ENCODE assay signal across 1 cellular context in the genomic region with DNA sequence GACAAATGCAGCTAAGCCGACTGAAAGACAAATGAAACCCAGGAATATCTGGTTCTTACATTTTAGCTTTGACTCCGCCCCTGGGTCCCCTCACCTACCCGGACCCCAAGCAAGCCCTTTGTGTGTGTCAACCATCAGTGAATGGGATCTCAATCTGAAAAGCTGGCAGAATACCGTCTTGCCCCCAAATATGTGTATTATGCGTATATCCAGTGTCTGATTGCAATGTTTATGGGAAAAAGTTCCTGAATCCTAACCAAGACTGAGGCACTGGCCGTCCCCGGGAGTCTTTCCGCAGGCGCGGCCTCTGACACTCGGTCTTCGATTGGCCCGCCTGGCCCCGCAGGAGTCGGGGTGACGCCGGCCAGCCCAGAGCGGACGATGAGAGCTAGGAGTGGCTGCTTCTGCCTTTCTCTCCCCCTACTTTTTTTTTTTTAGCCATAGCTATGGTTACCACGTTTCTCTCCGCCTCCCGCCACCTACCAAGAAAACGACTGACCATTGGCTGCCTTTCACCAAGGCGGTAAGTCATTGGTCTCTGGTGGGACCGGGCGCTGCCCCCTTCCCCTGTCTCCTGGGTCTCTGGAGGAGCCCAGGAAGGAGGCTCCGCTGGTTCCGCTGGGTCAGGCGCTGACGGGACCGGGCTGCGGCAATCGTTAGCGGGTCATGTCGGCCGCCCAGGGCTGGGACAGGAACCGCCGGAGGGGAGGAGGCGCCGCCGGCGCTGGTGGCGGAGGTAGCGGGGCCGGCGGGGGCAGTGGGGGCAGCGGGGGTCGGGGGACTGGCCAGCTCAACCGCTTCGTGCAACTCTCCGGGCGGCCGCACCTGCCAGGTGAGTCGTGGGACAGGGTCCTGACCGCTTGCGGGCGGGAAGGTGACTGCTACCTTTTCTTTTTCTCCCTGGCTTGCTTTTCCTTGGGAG.
A peak's percentile ranks its signal among the peaks of the same experiment; 100 is the strongest.
TF ChIP-seq lines count a peak whose summit lies in the region.

Gene KLHDC10 (plus strand): TSS at position 557 of the 922 bp plus-strand sequence. CDS start 110 bp downstream, at position 667.

TF ChIP-seq in K562, 482 proteins besides CTCF, POLR2A, EP300 and RAD21 (continued from another document and continues in another):
- TF ChIP-seq, protein P1, sequence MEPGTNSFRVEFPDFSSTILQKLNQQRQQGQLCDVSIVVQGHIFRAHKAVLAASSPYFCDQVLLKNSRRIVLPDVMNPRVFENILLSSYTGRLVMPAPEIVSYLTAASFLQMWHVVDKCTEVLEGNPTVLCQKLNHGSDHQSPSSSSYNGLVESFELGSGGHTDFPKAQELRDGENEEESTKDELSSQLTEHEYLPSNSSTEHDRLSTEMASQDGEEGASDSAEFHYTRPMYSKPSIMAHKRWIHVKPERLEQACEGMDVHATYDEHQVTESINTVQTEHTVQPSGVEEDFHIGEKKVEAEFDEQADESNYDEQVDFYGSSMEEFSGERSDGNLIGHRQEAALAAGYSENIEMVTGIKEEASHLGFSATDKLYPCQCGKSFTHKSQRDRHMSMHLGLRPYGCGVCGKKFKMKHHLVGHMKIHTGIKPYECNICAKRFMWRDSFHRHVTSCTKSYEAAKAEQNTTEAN (CRISPR knock-in tag; IDR thresholded peaks at IDR 0.05), result peak; percentile 84
- TF ChIP-seq NR2C2 (CRISPR knock-in tag; IDR thresholded peaks at IDR 0.05) (no peak), NR2C2 (tag; IDR thresholded peaks at IDR 0.05) (peak; percentile 76; the same call in 1 of the 2 replicates), RBM25 (IDR thresholded peaks at IDR 0.05; ENCODE audit: low read depth, low read length, severe bottlenecking) (peak; percentile 90), ATF7 (IDR thresholded peaks at IDR 0.05) (peak; percentile 97), U2AF2 (optimal IDR thresholded peaks at IDR 0.05; ENCODE audit: low read depth, low read length) (no peak), U2AF1 (optimal IDR thresholded peaks at IDR 0.05; ENCODE audit: low read depth, low read length) (no peak), EGR1 (conservative IDR thresholded peaks at IDR 0.05) (peak; percentile 96), HOMEZ (CRISPR knock-in tag; IDR thresholded peaks at IDR 0.05) (no peak), SRSF7 (optimal IDR thresholded peaks at IDR 0.05; ENCODE audit: low read depth, low read length) (no peak), CBX2 (IDR thresholded peaks at IDR 0.05; ENCODE audit: insufficient read depth, low read length, poor library complexity, severe bottlenecking) (no peak), ZNF77 (CRISPR knock-in tag; IDR thresholded peaks at IDR 0.05) (no peak), PTTG1 (tag; IDR thresholded peaks at IDR 0.05; ENCODE audit: low read depth) (no peak), MITF (IDR thresholded peaks at IDR 0.05) (peak; percentile 40; the same call in 1 of the 2 replicates), BACH1 (tag; IDR thresholded peaks at IDR 0.05) (peak; percentile 42; the same call in 1 of the 2 replicates), ADNP (tag; IDR thresholded peaks at IDR 0.05) (no peak), NR2C1 (IDR thresholded peaks at IDR 0.05) (peak; percentile 62), NR2C1 (tag; IDR thresholded peaks at IDR 0.05) (no peak), RB1 (IDR thresholded peaks at IDR 0.05; ENCODE audit: low read depth) (peak; percentile 81), USF2 (CRISPR knock-in tag; IDR thresholded peaks at IDR 0.05) (no peak), ZC3H11A (IDR thresholded peaks at IDR 0.05; ENCODE audit: low read depth, low read length) (peak; percentile 83), CHAMP1 (IDR thresholded peaks at IDR 0.05) (peak; percentile 57; the same call in 1 of the 2 replicates), HDGF (IDR thresholded peaks at IDR 0.05) (0 out of 2 replicates have a peak, but pooled peaks have one; percentile 75), GABPA (tag; conservative IDR thresholded peaks at IDR 0.05; ENCODE audit: low read depth) (peak; percentile 63), ATF1 (CRISPR knock-in tag; IDR thresholded peaks at IDR 0.05) (no peak), ATF1 (tag; IDR thresholded peaks at IDR 0.05) (peak; percentile 93), ZBTB7A (IDR thresholded peaks at IDR 0.05; ENCODE audit: borderline replicate concordance, control insufficient read depth, low read depth, low read length) (peak; percentile 73), CHD1 (IDR thresholded peaks at IDR 0.05; ENCODE audit: low read length) (peak; percentile 7), SETDB1 (IDR thresholded peaks at IDR 0.05; ENCODE audit: low read length) (peak; percentile 98), SAP30 (IDR thresholded peaks at IDR 0.05; ENCODE audit: borderline replicate concordance, insufficient read depth, low read depth, low read length, poor library complexity, severe bottlenecking) (peak; percentile 63), ZNF395 (CRISPR knock-in tag; IDR thresholded peaks at IDR 0.05) (peak; percentile 9; the same call in 1 of the 2 replicates), SIN3A (IDR thresholded peaks at IDR 0.05; ENCODE audit: borderline replicate concordance in 2 of 2, control insufficient read depth in 1 of 2, low read depth in 2 of 2, low read length in 2 of 2) (peak; percentile 76 to 95; a peak in 3 of 4 replicates), HNRNPK (IDR thresholded peaks at IDR 0.05; ENCODE audit: low read depth, low read length, poor library complexity, severe bottlenecking) (no peak), MAFK (IDR thresholded peaks at IDR 0.05; ENCODE audit: low read length) (0 out of 2 replicates have a peak, but pooled peaks have one; percentile 6), USF1 (CRISPR knock-in tag; IDR thresholded peaks at IDR 0.05) (0 out of 2 replicates have a peak, but pooled peaks have one; percentile 35), PHB (CRISPR knock-in tag; IDR thresholded peaks at IDR 0.05) (peak; percentile 61; the same call in 1 of the 2 replicates), BRCA1 (IDR thresholded peaks at IDR 0.05) (no peak), BRCA1 (CRISPR knock-in tag; IDR thresholded peaks at IDR 0.05) (no peak), RBM34 (IDR thresholded peaks at IDR 0.05; ENCODE audit: borderline replicate concordance, insufficient read depth, low read length) (no peak), RFX1 (IDR thresholded peaks at IDR 0.05) (peak; percentile 99), CBX5 (IDR thresholded peaks at IDR 0.05; ENCODE audit: borderline replicate concordance, low read depth) (peak; percentile 44; the same call in 1 of the 2 replicates), TCF3 (CRISPR knock-in tag; IDR thresholded peaks at IDR 0.05) (peak; percentile 17; the same call in 1 of the 2 replicates)
- TF ChIP-seq, protein P2, sequence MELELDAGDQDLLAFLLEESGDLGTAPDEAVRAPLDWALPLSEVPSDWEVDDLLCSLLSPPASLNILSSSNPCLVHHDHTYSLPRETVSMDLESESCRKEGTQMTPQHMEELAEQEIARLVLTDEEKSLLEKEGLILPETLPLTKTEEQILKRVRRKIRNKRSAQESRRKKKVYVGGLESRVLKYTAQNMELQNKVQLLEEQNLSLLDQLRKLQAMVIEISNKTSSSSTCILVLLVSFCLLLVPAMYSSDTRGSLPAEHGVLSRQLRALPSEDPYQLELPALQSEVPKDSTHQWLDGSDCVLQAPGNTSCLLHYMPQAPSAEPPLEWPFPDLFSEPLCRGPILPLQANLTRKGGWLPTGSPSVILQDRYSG (tag; conservative IDR thresholded peaks at IDR 0.05; ENCODE audit: low read depth), result peak; percentile 59; the same call in 1 of the 2 replicates
- TF ChIP-seq, protein P3, sequence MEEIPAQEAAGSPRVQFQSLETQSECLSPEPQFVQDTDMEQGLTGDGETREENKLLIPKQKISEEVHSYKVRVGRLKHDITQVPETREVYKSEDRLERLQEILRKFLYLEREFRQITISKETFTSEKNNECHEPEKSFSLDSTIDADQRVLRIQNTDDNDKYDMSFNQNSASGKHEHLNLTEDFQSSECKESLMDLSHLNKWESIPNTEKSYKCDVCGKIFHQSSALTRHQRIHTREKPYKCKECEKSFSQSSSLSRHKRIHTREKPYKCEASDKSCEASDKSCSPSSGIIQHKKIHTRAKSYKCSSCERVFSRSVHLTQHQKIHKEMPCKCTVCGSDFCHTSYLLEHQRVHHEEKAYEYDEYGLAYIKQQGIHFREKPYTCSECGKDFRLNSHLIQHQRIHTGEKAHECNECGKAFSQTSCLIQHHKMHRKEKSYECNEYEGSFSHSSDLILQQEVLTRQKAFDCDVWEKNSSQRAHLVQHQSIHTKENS (CRISPR knock-in tag; IDR thresholded peaks at IDR 0.05), result peak; percentile 74; the same call in 1 of the 2 replicates
- TF ChIP-seq, protein P4, sequence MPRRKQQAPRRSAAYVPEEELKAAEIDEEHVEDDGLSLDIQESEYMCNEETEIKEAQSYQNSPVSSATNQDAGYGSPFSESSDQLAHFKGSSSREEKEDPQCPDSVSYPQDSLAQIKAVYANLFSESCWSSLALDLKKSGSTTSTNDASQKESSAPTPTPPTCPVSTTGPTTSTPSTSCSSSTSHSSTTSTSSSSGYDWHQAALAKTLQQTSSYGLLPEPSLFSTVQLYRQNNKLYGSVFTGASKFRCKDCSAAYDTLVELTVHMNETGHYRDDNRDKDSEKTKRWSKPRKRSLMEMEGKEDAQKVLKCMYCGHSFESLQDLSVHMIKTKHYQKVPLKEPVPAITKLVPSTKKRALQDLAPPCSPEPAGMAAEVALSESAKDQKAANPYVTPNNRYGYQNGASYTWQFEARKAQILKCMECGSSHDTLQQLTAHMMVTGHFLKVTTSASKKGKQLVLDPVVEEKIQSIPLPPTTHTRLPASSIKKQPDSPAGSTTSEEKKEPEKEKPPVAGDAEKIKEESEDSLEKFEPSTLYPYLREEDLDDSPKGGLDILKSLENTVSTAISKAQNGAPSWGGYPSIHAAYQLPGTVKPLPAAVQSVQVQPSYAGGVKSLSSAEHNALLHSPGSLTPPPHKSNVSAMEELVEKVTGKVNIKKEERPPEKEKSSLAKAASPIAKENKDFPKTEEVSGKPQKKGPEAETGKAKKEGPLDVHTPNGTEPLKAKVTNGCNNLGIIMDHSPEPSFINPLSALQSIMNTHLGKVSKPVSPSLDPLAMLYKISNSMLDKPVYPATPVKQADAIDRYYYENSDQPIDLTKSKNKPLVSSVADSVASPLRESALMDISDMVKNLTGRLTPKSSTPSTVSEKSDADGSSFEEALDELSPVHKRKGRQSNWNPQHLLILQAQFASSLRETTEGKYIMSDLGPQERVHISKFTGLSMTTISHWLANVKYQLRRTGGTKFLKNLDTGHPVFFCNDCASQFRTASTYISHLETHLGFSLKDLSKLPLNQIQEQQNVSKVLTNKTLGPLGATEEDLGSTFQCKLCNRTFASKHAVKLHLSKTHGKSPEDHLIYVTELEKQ (CRISPR knock-in tag; IDR thresholded peaks at IDR 0.05), result no peak
